17 cellular contexts compared by ENCODE assay signal in genomic region chr4:79682161-79682560, GRCh38.
"Had no signal": no experiment of that assay in that cellular context is flagged by ENCODE, and none has a peak within 500 bp of the region (broad histone marks: within the 10 kb centered on the region; RNA-seq: fewer than 3 reads in every experiment).

No MANE protein-coding gene starts in this region.

- H3K4me1 ChIP-seq: parathyroid adenoma, right atrium auricular region, upper lobe of right lung had no signal

- DNase-seq: activated CD4-positive, alpha-beta T cell treated with anti-CD3 and anti-CD28 coated beads for 48 hours; activated CD8-positive, alpha-beta memory T cell treated with anti-CD3 and anti-CD28 coated beads, Interleukin-2, amount 50 U/mL, for 4 hours; activated CD8-positive, alpha-beta T cell treated with anti-CD3 and anti-CD28 coated beads, Interleukin-2, amount 10 ng/mL, durations not matched to agents 7 days and 5 days; activated effector memory CD4-positive, alpha-beta T cell treated with anti-CD3 and anti-CD28 coated beads, Interleukin-2, amount 50 U/mL, for 16 hours; activated T-cell treated with anti-CD3 and anti-CD28 coated beads, Interleukin-2, amount 50 U/mL, for 48 hours; kidney glomerular epithelial cell; mesenchymal stem cell; naive thymus-derived CD8-positive, alpha-beta T cell; stimulated activated CD4-positive, alpha-beta T cell treated with anti-CD3 and anti-CD28 coated beads, Interleukin-4, amount 100 ng/mL, for 24 hours; stimulated activated naive CD8-positive, alpha-beta T cell treated with anti-CD3 and anti-CD28 coated beads, Interleukin-15, Interleukin-2, amounts not matched to agents 100 U/mL and 50 U/mL, for 24 hours; T-helper 17 cell had no signal

- H3K36me3 ChIP-seq: neutrophil, right atrium auricular region, suprapubic skin, upper lobe of right lung had no signal

- H3K27me3 ChIP-seq: neutrophil, right atrium auricular region, suprapubic skin, upper lobe of right lung had no signal

- H3K4me3 ChIP-seq: right atrium auricular region, suprapubic skin, upper lobe of right lung had no signal

- H2AFZ ChIP-seq: parathyroid adenoma had no signal

- ATAC-seq: activated CD8-positive, alpha-beta T cell treated with anti-CD3 and anti-CD28 coated beads, Interleukin-2, amount 10 ng/mL, durations not matched to agents 7 days and 5 days; activated naive CD4-positive, alpha-beta T cell treated with anti-CD3 and anti-CD28 coated beads, Interleukin-2, amount 50 U/mL, for 72 hours; naive thymus-derived CD8-positive, alpha-beta T cell; stimulated activated naive CD8-positive, alpha-beta T cell treated with anti-CD3 and anti-CD28 coated beads, Interleukin-15, Interleukin-2, amounts not matched to agents 100 U/mL and 50 U/mL, for 24 hours; T-helper 17 cell had no signal

- H3K27ac ChIP-seq: neutrophil, parathyroid adenoma, right atrium auricular region, suprapubic skin, upper lobe of right lung had no signal

- H3K9me3 ChIP-seq: neutrophil, right atrium auricular region, suprapubic skin, upper lobe of right lung had no signal

- H3K9ac ChIP-seq: parathyroid adenoma had no signal
